Comparison of ENCODE assay signal across 8 cellular contexts in the genomic region with DNA sequence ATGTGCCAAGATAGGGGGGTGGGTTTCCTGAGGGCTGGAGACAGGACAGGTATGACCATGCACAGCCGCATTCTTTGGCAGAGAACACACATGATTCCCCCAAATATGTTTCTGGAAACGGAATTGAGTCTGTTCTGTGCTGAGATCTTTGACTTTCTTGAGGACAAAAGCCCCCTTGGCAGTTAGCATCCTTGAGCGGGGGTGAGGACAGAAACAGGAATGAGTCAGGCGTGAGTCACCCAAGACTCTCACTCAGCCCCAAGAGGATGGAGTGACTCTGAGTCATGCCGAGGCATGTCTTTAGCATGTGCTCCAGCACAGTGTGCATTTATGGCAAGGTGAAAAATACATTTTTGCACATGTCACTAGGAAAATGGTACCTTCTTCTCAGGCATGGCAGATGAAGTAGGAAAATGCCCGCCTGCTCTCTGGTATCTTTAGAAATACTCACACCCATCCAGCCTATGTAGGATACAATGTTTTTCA. TPM values are rescaled to one million over a fixed set of nuclear protein-coding genes. Genes with fewer than 3 reads are reported as not detected.
A peak's percentile ranks its signal among the peaks of the same experiment; 100 is the strongest.
DNase-seq lines count a peak whose midpoint lies in the region; ATAC-seq and TF ChIP-seq lines count a peak whose summit lies in the region.

No MANE protein-coding gene starts in this region.

- H3K27ac ChIP-seq in CD4-positive, alpha-beta T cell (ENCODE audit: low read depth, low read length): peak overlapping the region; percentile 99

- peak overlapping the region; percentile 93 for H3K27ac Mint-ChIP-seq in CD4-positive, alpha-beta T cell
- H3K27ac Mint-ChIP-seq in stimulated activated naive CD8-positive, alpha-beta T cell treated with anti-CD3 and anti-CD28 coated beads, Interleukin-15, Interleukin-2, amounts not matched to agents 100 ng/mL and 50 ng/mL, for 24 hours: peak overlapping the region; percentile 98

- H3K9me3 ChIP-seq in CD4-positive, alpha-beta T cell (ENCODE audit: control insufficient read depth, low read length): no peaks in the 10 kb centered on the region

- no peak for TF ChIP-seq CTCF in CD4-positive, alpha-beta T cell (IDR thresholded peaks at IDR 0.05)
- no peak for TF ChIP-seq CTCF in choroid plexus epithelial cell (conservative IDR thresholded peaks at IDR 0.05; ENCODE audit: low read depth, low read length)

- H3K36me3 ChIP-seq in H7 (replicated peaks; ENCODE audit: control insufficient read depth, insufficient read depth, low read length): no peaks in the 10 kb centered on the region

- peak; percentile 85 for ATAC-seq in CD4-positive, alpha-beta T cell (ENCODE audit: poor library complexity)
- peak; percentile 82 for ATAC-seq in GM21360 (IDR thresholded peaks at IDR 0.05; ENCODE audit: unreplicated experiment)

- H3K4me3 ChIP-seq in choroid plexus epithelial cell (ENCODE audit: low read depth, low read length) (no peak overlapping the region), H7 (ENCODE audit: insufficient read depth, low read depth, low read length) (no peak overlapping the region)

- POLR2A ChIA-PET in CD4-positive, alpha-beta T cell (lab: Charles Lee): interaction anchor here (0.8 to 8.3 kb wide), 14 partner anchors 8 to 572 kb away, joined by 3 to 331 read pairs (median 4); partner anchors contain the start of gene DAD1

- CTCF ChIA-PET in CD4-positive, alpha-beta T cell (lab: Charles Lee): interaction anchor here (1.0 to 5.3 kb wide), 7 partner anchors 11 to 685 kb away, joined by 3 to 31 read pairs (median 5); no protein-coding TSS in a partner anchor

- H3K9me3 Mint-ChIP-seq in CD4-positive, alpha-beta T cell: no peaks in the 10 kb centered on the region
- H3K9me3 Mint-ChIP-seq in stimulated activated naive CD8-positive, alpha-beta T cell treated with anti-CD3 and anti-CD28 coated beads, Interleukin-15, Interleukin-2, amounts not matched to agents 100 ng/mL and 50 ng/mL, for 24 hours: no peaks in the 10 kb centered on the region

- H3K36me3 Mint-ChIP-seq in CD4-positive, alpha-beta T cell (ENCODE audit: low read depth): peaks cover 100% of the 10 kb centered on the region
- peaks cover 94% of the 10 kb centered on the region for H3K36me3 Mint-ChIP-seq in stimulated activated naive CD8-positive, alpha-beta T cell treated with anti-CD3 and anti-CD28 coated beads, Interleukin-15, Interleukin-2, amounts not matched to agents 100 ng/mL and 50 ng/mL, for 24 hours (ENCODE audit: low read depth)

- H3K4me3 Mint-ChIP-seq in CD4-positive, alpha-beta T cell: peak overlapping the region; percentile 81
- peak overlapping the region; percentile 83 for H3K4me3 Mint-ChIP-seq in stimulated activated naive CD8-positive, alpha-beta T cell treated with anti-CD3 and anti-CD28 coated beads, Interleukin-15, Interleukin-2, amounts not matched to agents 100 ng/mL and 50 ng/mL, for 24 hours

- peaks cover 99% of the 10 kb centered on the region for H3K4me1 Mint-ChIP-seq in CD4-positive, alpha-beta T cell (ENCODE audit: low read depth)
- H3K4me1 Mint-ChIP-seq in stimulated activated naive CD8-positive, alpha-beta T cell treated with anti-CD3 and anti-CD28 coated beads, Interleukin-15, Interleukin-2, amounts not matched to agents 100 ng/mL and 50 ng/mL, for 24 hours (ENCODE audit: low read depth): peaks cover 99% of the 10 kb centered on the region

- intact Hi-C loops in CD4-positive, alpha-beta T cell (cut with DNase I, micrococcal nuclease): loop anchor here in 1 of 2 experiments (1.0 kb wide), 1 partner anchor 8 kb away; no protein-coding TSS in a partner anchor

- no peaks in the 10 kb centered on the region for H3K27me3 Mint-ChIP-seq in CD4-positive, alpha-beta T cell
- no peaks in the 10 kb centered on the region for H3K27me3 Mint-ChIP-seq in stimulated activated naive CD8-positive, alpha-beta T cell treated with anti-CD3 and anti-CD28 coated beads, Interleukin-15, Interleukin-2, amounts not matched to agents 100 ng/mL and 50 ng/mL, for 24 hours

- H3K27me3 ChIP-seq in CD4-positive, alpha-beta T cell (ENCODE audit: control insufficient read depth, insufficient read depth, low read length): no peaks in the 10 kb centered on the region
- no peaks in the 10 kb centered on the region for H3K27me3 ChIP-seq in H7 (ENCODE audit: control insufficient read depth, insufficient read depth, low read length)

- peak in 9 of 10 experiments; percentile 66 to 81 (median 73) for DNase-seq in CD4-positive, alpha-beta T cell
- DNase-seq in HS-5 (ENCODE audit: low read depth) (peak; percentile 82), choroid plexus epithelial cell (ENCODE audit: low read depth) (peak; percentile 96), mucosa of gallbladder (ENCODE audit: low spot score) (peak; percentile 65), H7 (no peak)
- peak; percentile 71 to 82 for DNase-seq in activated CD4-positive, alpha-beta T cell treated with anti-CD3 and anti-CD28 coated beads for 24 hours (ENCODE audit: low read depth in 2 of 2)

RNA-seq across cellular contexts. Expression of gene DAD1, which starts 52.1 kb away (rescaled TPM):
- 10 to 100 TPM; 41.8 to 44.1 TPM for total RNA-seq in CD4-positive, alpha-beta T cell
- 235 TPM for total RNA-seq in mucosa of gallbladder
- total RNA-seq in H7 (2014; rRNA removed; shearing (Covaris generic)): 218 and 306 TPM in 2 replicates
